ENCODE assay signal across 1 cellular context in the genomic region with DNA sequence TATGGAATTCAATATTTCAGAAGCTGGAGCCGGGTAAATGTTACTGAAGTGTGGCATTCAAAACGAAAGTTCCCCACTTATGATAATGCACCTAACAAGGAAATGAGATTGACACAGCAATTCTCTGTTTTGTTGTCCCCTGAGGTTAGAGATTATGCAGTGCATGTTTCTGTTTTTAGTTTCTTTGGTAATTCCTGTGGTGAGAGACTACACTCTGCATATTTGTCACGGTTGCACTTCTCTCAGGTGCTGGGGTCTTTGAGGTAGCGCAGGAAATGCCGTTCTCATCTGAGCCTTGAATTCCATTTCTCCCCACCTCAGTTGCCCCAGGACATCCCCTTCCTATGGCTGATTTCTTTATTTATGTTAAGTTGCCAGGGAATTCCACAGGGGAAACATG.
TF ChIP-seq lines count a peak whose summit lies in the region.

No MANE protein-coding gene starts in this region.

TF ChIP-seq in WTC11, 78 proteins besides CTCF, POLR2A, EP300 and RAD21 (continued from another document):
- TF ChIP-seq, protein P1, sequence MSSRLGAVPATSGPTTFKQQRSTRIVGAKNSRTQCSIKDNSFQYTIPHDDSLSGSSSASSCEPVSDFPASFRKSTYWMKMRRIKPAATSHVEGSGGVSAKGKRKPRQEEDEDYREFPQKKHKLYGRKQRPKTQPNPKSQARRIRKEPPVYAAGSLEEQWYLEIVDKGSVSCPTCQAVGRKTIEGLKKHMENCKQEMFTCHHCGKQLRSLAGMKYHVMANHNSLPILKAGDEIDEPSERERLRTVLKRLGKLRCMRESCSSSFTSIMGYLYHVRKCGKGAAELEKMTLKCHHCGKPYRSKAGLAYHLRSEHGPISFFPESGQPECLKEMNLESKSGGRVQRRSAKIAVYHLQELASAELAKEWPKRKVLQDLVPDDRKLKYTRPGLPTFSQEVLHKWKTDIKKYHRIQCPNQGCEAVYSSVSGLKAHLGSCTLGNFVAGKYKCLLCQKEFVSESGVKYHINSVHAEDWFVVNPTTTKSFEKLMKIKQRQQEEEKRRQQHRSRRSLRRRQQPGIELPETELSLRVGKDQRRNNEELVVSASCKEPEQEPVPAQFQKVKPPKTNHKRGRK (CRISPR knock-in tag; IDR thresholded peaks at IDR 0.05; ENCODE audit: borderline replicate concordance): no peak
- no peak for TF ChIP-seq PRRX2 (CRISPR knock-in tag; IDR thresholded peaks at IDR 0.05)
- TF ChIP-seq, protein P2, sequence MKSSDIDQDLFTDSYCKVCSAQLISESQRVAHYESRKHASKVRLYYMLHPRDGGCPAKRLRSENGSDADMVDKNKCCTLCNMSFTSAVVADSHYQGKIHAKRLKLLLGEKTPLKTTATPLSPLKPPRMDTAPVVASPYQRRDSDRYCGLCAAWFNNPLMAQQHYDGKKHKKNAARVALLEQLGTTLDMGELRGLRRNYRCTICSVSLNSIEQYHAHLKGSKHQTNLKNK (CRISPR knock-in tag; IDR thresholded peaks at IDR 0.05): no peak
TF ChIP-seq in WTC11: peak in this region for 0.
